Comparison of ENCODE assay signal across 1 cellular context in genomic region chr11:64151337-64151736, GRCh38.
A peak's percentile ranks its signal among the peaks of the same experiment; 100 is the strongest.
TF ChIP-seq lines count a peak whose summit lies in the region.

No MANE protein-coding gene starts in this region.

TF ChIP-seq in HepG2, 621 proteins besides CTCF, POLR2A, EP300 and RAD21:
- TF ChIP-seq KLF11 (CRISPR knock-in tag; IDR thresholded peaks at IDR 0.05): no peak
- 0 out of 2 replicates have a peak, but pooled peaks have one; percentile 15 for TF ChIP-seq ZNF629 (CRISPR knock-in tag; conservative IDR thresholded peaks at IDR 0.05)
